Comparison of ENCODE assay signal across 1 cellular context in genomic region chr13:28501547-28501946, GRCh38.
TF ChIP-seq lines count a peak whose summit lies in the region.

No MANE protein-coding gene starts in this region.

TF ChIP-seq in HepG2, 621 proteins besides CTCF, POLR2A, EP300 and RAD21 (continued from another document):
- TF ChIP-seq DNMT3B (CRISPR knock-in tag; conservative IDR thresholded peaks at IDR 0.05), result no peak
TF ChIP-seq in HepG2: peak in this region for 0.
